35 cellular contexts compared by ENCODE assay signal in the genomic region with DNA sequence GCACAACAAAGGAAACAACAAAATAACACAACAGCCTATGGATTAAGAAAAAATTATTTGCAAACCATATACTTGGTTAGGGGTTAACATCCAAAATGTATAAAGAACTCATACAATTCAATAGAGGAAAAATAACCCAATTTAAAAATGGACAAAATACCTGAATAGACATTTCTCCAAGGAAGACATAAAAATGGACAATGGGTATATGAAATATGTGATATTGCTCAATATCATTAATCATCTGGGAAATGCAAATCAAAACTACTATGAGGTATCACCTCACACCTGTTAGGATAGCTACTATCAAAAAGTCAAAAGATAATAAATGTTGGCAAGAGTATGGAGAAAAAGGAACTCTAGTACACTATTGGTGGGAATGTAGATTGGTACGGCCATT.
"Had no signal": no experiment of that assay in that cellular context is flagged by ENCODE, and none has a peak within 500 bp of the region (broad histone marks: within the 10 kb centered on the region; RNA-seq: fewer than 3 reads in every experiment).

No MANE protein-coding gene starts in this region.

- FAIRE-seq: astrocyte, TTC549 had no signal

- ATAC-seq: activated CD8-positive, alpha-beta T cell treated with anti-CD3 and anti-CD28 coated beads for 36 hours; activated naive CD4-positive, alpha-beta T cell treated with anti-CD3 and anti-CD28 coated beads, Interleukin-2, amount 50 U/mL, for 72 hours; activated T-cell treated with anti-CD3 and anti-CD28 coated beads, Interleukin-2, amount 50 U/mL, for 4 hours; activated T-cell treated with anti-CD3 and anti-CD28 coated beads, Interleukin-2, amount 50 U/mL, for 72 hours; activated T-helper 17 cell treated with anti-CD3 and anti-CD28 coated beads, Interleukin-2, amount 50 U/mL, for 72 hours; body of pancreas had no signal

- H3K36me3 ChIP-seq: adrenal gland, brain microvascular endothelial cell, breast epithelium, cardiac muscle cell had no signal

- H3K9me3 ChIP-seq: body of pancreas, breast epithelium had no signal

- H3K4me3 ChIP-seq: adrenal gland, body of pancreas, breast epithelium, cardiac muscle cell had no signal

- H3K27ac ChIP-seq: adrenal gland, body of pancreas, brain microvascular endothelial cell, breast epithelium, cardiac muscle cell, VCaP had no signal

- H3K27me3 ChIP-seq: adrenal gland, body of pancreas, brain microvascular endothelial cell, breast epithelium, cardiac muscle cell had no signal

- H3K4me1 ChIP-seq: adrenal gland, body of pancreas, breast epithelium had no signal

- DNase-seq: activated B cell treated with CpG ODN at 0.5 μM for 24 hours; activated CD4-positive, alpha-beta memory T cell treated with anti-CD3 and anti-CD28 coated beads for 36 hours; activated CD4-positive, alpha-beta T cell treated with anti-CD3 and anti-CD28 coated beads for 4 hours; activated CD4-positive, alpha-beta T cell treated with anti-CD3 and anti-CD28 coated beads, Interleukin-2, amount 10 ng/mL, durations not matched to agents 24 days and 14 days; activated CD4-positive, alpha-beta T cell treated with anti-CD3 and anti-CD28 coated beads, Interleukin-2, amount 50 U/mL, for 1 hour; activated CD4-positive, alpha-beta T cell treated with anti-CD3 and anti-CD28 coated beads, Interleukin-2, amount 50 U/mL, for 4 hours; activated CD4-positive, CD25-positive, alpha-beta regulatory T cell treated with anti-CD3 and anti-CD28 coated beads, Interleukin-2, amount 50 U/mL, for 72 hours; activated CD8-positive, alpha-beta memory T cell treated with anti-CD3 and anti-CD28 coated beads, Interleukin-2, amount 50 U/mL, for 4 hours; activated CD8-positive, alpha-beta T cell treated with anti-CD3 and anti-CD28 coated beads for 36 hours; activated effector memory CD4-positive, alpha-beta T cell treated with anti-CD3 and anti-CD28 coated beads, Interleukin-2, amount 50 U/mL, for 16 hours; activated gamma-delta T cell treated with Interleukin-2 at 50 U/mL for 16 hours; activated naive CD4-positive, alpha-beta T cell; activated naive CD4-positive, alpha-beta T cell treated with anti-CD3 and anti-CD28 coated beads for 36 hours; activated naive CD4-positive, alpha-beta T cell treated with anti-CD3 and anti-CD28 coated beads, Interleukin-2, amount 50 U/mL, for 16 hours; activated naive CD8-positive, alpha-beta T cell treated with anti-CD3 and anti-CD28 coated beads for 36 hours; activated T-cell treated with anti-CD3 and anti-CD28 coated beads for 4 hours; activated T-cell treated with anti-CD3 and anti-CD28 coated beads, Interleukin-2, amount 50 U/mL, for 1 hour; activated T-cell treated with anti-CD3 and anti-CD28 coated beads, Interleukin-2, amount 50 U/mL, for 4 hours; activated T-cell treated with anti-CD3 and anti-CD28 coated beads, Interleukin-2, amount 50 U/mL, for 72 hours; adrenal gland; amniotic stem cell; aorta; body of pancreas; brain microvascular endothelial cell; caudate nucleus; cerebellar nuclear complex; T-helper 2 cell; T-helper 9 cell had no signal
